In the genomic region with DNA sequence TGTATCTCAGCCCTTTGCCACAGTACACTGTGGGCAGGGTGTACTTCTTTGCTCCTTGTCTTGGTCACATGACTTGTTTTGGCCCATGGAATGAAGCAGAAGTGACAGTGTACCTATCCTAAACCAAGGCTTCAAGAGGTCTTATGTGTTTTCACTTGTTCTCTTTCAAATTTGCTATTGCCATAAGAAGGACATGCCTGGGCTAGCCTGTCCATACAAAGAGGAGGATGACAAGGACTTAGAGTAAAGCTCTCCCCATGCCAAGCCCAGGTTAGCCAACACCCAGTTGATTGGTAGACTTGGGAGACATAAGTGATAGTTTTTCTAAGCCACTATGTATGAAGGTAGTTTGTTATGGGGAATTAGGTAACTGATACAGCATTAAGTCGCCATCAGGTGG, we compare ENCODE assay signal across 17 cellular contexts.
"Had no signal": no experiment of that assay in that cellular context is flagged by ENCODE, and none has a peak within 500 bp of the region (broad histone marks: within the 10 kb centered on the region; RNA-seq: fewer than 3 reads in every experiment).

No MANE protein-coding gene starts in this region.

- H3K27me3 ChIP-seq: ascending aorta, hepatocyte, neural progenitor cell had no signal

- H2AFZ ChIP-seq: hepatocyte, neural progenitor cell had no signal

- H3K36me3 ChIP-seq: ascending aorta, neural progenitor cell, pancreas had no signal

- H3K4me3 Mint-ChIP-seq: activated CD4-positive, alpha-beta memory T cell treated with anti-CD3 and anti-CD28 coated beads, Interleukin-2, amount 10 ng/mL, durations not matched to agents 7 days and 5 days; activated CD4-positive, alpha-beta T cell treated with anti-CD3 and anti-CD28 coated beads for 36 hours; activated naive CD8-positive, alpha-beta T cell treated with anti-CD3 and anti-CD28 coated beads, Interleukin-2, amount 50 U/mL, for 24 hours; activated T-cell treated with anti-CD3 and anti-CD28 coated beads, Interleukin-2, amount 50 U/mL, for 72 hours; neural progenitor cell; T-helper 2 cell treated with Interferon-gamma antibody and Interleukin-4, amounts not matched to agents 5 μg/mL and 100 μg/mL, for 36 hours had no signal

- H3K4me3 ChIP-seq: ascending aorta, coronary artery, hepatocyte, neural progenitor cell, pancreas had no signal

- H3K4me2 ChIP-seq: hepatocyte, neural progenitor cell had no signal

- H3K4me1 Mint-ChIP-seq: activated CD4-positive, alpha-beta memory T cell treated with anti-CD3 and anti-CD28 coated beads, Interleukin-2, amount 10 ng/mL, durations not matched to agents 7 days and 5 days; activated CD4-positive, alpha-beta T cell treated with anti-CD3 and anti-CD28 coated beads for 36 hours; activated naive CD8-positive, alpha-beta T cell treated with anti-CD3 and anti-CD28 coated beads, Interleukin-2, amount 50 U/mL, for 24 hours had no signal

- H3K4me1 ChIP-seq: ascending aorta, neural progenitor cell, pancreas had no signal

- H3K27me3 Mint-ChIP-seq: activated CD4-positive, alpha-beta memory T cell treated with anti-CD3 and anti-CD28 coated beads, Interleukin-2, amount 10 ng/mL, durations not matched to agents 7 days and 5 days; activated CD4-positive, alpha-beta T cell treated with anti-CD3 and anti-CD28 coated beads for 36 hours; activated naive CD8-positive, alpha-beta T cell treated with anti-CD3 and anti-CD28 coated beads, Interleukin-2, amount 50 U/mL, for 24 hours had no signal

- H3K9me3 Mint-ChIP-seq: activated CD4-positive, alpha-beta memory T cell treated with anti-CD3 and anti-CD28 coated beads, Interleukin-2, amount 10 ng/mL, durations not matched to agents 7 days and 5 days; activated naive CD8-positive, alpha-beta T cell treated with anti-CD3 and anti-CD28 coated beads, Interleukin-2, amount 50 U/mL, for 24 hours; activated T-cell treated with anti-CD3 and anti-CD28 coated beads, Interleukin-2, amount 50 U/mL, for 72 hours; T-helper 2 cell treated with Interferon-gamma antibody and Interleukin-4, amounts not matched to agents 5 μg/mL and 100 μg/mL, for 36 hours had no signal

- DNase-seq: activated CD4-positive, alpha-beta memory T cell treated with anti-CD3 and anti-CD28 coated beads, Interleukin-2, amount 10 ng/mL, durations not matched to agents 7 days and 5 days; activated CD4-positive, alpha-beta T cell treated with anti-CD3 and anti-CD28 coated beads for 36 hours; activated naive CD4-positive, alpha-beta T cell; activated naive CD8-positive, alpha-beta T cell treated with anti-CD3 and anti-CD28 coated beads, Interleukin-2, amount 50 U/mL, for 24 hours; activated T-cell treated with anti-CD3 and anti-CD28 coated beads, Interleukin-2, amount 50 U/mL, for 72 hours; caudate nucleus; effector CD8-positive, alpha-beta T cell; left ventricle myocardium superior; pancreas; stimulated activated CD4-positive, alpha-beta T cell treated with anti-CD3 and anti-CD28 coated beads, Interleukin-4, amount 100 ng/mL, for 1 hour; stimulated activated CD8-positive, alpha-beta memory T cell treated with anti-CD3 and anti-CD28 coated beads, Interleukin-4, amount 100 ng/mL, for 48 hours; stimulated activated naive CD8-positive, alpha-beta T cell treated with anti-CD3 and anti-CD28 coated beads, Interleukin-15, Interleukin-2, amounts not matched to agents 100 U/mL and 50 U/mL, for 24 hours had no signal

- H3K79me2 ChIP-seq: hepatocyte had no signal

- H3K9ac ChIP-seq: neural progenitor cell had no signal

- H3K9me3 ChIP-seq: ascending aorta, pancreas had no signal

- H3K27ac ChIP-seq: ascending aorta, coronary artery, hepatocyte, neural progenitor cell, pancreas had no signal

- FAIRE-seq: pancreas had no signal

- H3K27ac Mint-ChIP-seq: activated CD4-positive, alpha-beta memory T cell treated with anti-CD3 and anti-CD28 coated beads, Interleukin-2, amount 10 ng/mL, durations not matched to agents 7 days and 5 days; activated CD4-positive, alpha-beta T cell treated with anti-CD3 and anti-CD28 coated beads for 36 hours; activated naive CD8-positive, alpha-beta T cell treated with anti-CD3 and anti-CD28 coated beads, Interleukin-2, amount 50 U/mL, for 24 hours; activated T-cell treated with anti-CD3 and anti-CD28 coated beads, Interleukin-2, amount 50 U/mL, for 72 hours; neural progenitor cell; T-helper 2 cell treated with Interferon-gamma antibody and Interleukin-4, amounts not matched to agents 5 μg/mL and 100 μg/mL, for 36 hours had no signal
